Comparison of ENCODE assay signal across 9 cellular contexts in genomic region chr1:158037876-158038359, GRCh38. TPM values are rescaled to one million over a fixed set of nuclear protein-coding genes. Genes with fewer than 3 reads are reported as not detected.
DNase-seq lines count a peak whose midpoint lies in the region; ATAC-seq and TF ChIP-seq lines count a peak whose summit lies in the region.
"Had no signal": no experiment of that assay in that cellular context is flagged by ENCODE, and none has a peak within 500 bp of the region (broad histone marks: within the 10 kb centered on the region; RNA-seq: fewer than 3 reads in every experiment).

No MANE protein-coding gene starts in this region.

- no peaks in the 10 kb centered on the region for H3K36me3 ChIP-seq in neural progenitor cell

- H3K9me3 Mint-ChIP-seq in neural progenitor cell, result no peaks in the 10 kb centered on the region

- H4K20me1 ChIP-seq in neural progenitor cell (ENCODE audit: low read depth), result peaks cover 76% of the 10 kb centered on the region

- H3K9me3 ChIP-seq in neural progenitor cell (ENCODE audit: low read depth), result no peaks in the 10 kb centered on the region

- peaks cover 48% of the 10 kb centered on the region for H3K4me1 ChIP-seq in neural progenitor cell

- peaks cover 42% of the 10 kb centered on the region for H3F3A ChIP-seq in neural progenitor cell (ENCODE audit: low read depth)

- H2AFZ ChIP-seq in neural progenitor cell (replicated peaks), result no peak overlapping the region

- H3K27me3 ChIP-seq in neural progenitor cell, result no peaks in the 10 kb centered on the region

- no peak overlapping the region for H3K4me3 Mint-ChIP-seq in neural progenitor cell

- TF ChIP-seq CTCF in neural progenitor cell (IDR thresholded peaks at IDR 0.05), result no peak

- DNase-seq in DMS 273 (lab: John Stamatoyannopoulos, UW; ENCODE audit: unreplicated experiment) (peak; percentile 91), NCI-H446 (lab: John Stamatoyannopoulos, UW) (peak; percentile 57 to 89), epithelial cell of prostate (ENCODE audit: low read depth, low spot score) (no peak), neural progenitor cell (ENCODE audit: low spot score) (no peak), T-helper 1 cell (no peak)
- DNase-seq in stimulated activated CD4-positive, alpha-beta T cell treated with anti-CD3 and anti-CD28 coated beads, Interleukin-2, amount 100 ng/mL, for 24 hours, result no peak
- DNase-seq: OCI-M1 had no signal

- peaks cover 95% of the 10 kb centered on the region for H3K79me2 ChIP-seq in neural progenitor cell (ENCODE audit: low read depth)

- H3K4me3 ChIP-seq in neural progenitor cell, result no peak overlapping the region

- H3K27ac ChIP-seq in epithelial cell of prostate (peak overlapping the region; percentile 74), neural progenitor cell (peak overlapping the region; percentile 61)

- peaks cover 76% of the 10 kb centered on the region for H3K4me1 Mint-ChIP-seq in neural progenitor cell

- peak overlapping the region; percentile 91 for H3K27ac Mint-ChIP-seq in neural progenitor cell

- no peak for ATAC-seq in GM21515 (IDR thresholded peaks at IDR 0.05; ENCODE audit: unreplicated experiment)
- no peak for ATAC-seq in HG03571 (IDR thresholded peaks at IDR 0.05; ENCODE audit: unreplicated experiment)

- H3K9ac ChIP-seq in neural progenitor cell, result no peak overlapping the region

- H3K36me3 Mint-ChIP-seq in neural progenitor cell, result peaks cover 13% of the 10 kb centered on the region

- peaks cover 4% of the 10 kb centered on the region for H3K27me3 Mint-ChIP-seq in neural progenitor cell (ENCODE audit: insufficient read depth, low read depth)

- H3K4me2 ChIP-seq in neural progenitor cell, result peak overlapping the region; percentile 3

RNA-seq across cellular contexts. Expression of gene KIRREL1, which starts 44.5 kb away (rescaled TPM):
- 39.5 and 70.7 TPM in 2 replicates for total RNA-seq in neural progenitor cell (ENCODE audit: low replicate concordance)

Comparison
In these comparisons a context has a peak if more than half of its experiments do, and no peak if none do; other contexts are left out.
1. DNase-seq: peak in DMS 273 (single experiment) and NCI-H446 (2 of 2); none in epithelial cell of prostate (single experiment), neural progenitor cell (single experiment), stimulated activated CD4-positive, alpha-beta T cell treated with anti-CD3 and anti-CD28 coated beads, Interleukin-2, amount 100 ng/mL, for 24 hours (0 of 2) and T-helper 1 cell (0 of 5).